Comparison of ENCODE assay signal across 11 cellular contexts in the genomic region with DNA sequence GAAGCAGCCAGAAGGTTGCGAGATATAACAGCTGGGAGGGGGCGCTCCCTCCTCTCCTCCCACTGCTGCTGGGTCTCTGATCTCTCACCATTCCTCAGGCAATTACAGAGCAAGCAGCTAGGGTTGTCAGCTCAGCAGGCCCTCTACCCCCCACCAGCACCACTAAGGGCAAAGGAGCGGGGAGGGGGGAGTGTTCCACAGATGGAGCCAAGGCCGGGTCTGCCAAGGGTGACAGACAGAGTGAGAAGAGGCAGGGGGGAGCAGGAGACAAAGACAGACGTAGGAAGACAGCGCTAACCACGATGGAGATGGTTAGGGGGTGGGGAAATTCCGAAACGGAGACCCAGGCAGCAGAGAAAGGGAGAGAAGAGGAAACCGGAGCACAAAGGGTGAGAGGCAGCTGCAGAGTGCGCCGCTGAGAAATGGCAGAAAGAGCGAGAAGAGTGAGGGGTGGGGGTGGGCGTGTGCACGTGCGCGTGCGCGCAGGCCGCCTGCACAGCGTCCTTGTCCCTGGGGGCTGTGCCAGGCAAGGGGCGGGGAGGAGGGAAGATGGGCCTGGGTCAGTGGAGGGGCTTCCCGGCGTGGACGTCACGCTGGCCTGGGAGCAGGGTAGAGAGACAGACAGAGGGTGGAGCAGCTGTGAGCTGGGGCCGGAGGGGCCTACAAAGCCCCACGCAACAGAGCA. TPM values are rescaled to one million over a fixed set of nuclear protein-coding genes. Genes with fewer than 3 reads are reported as not detected.
DNase-seq lines count a peak whose midpoint lies in the region; ATAC-seq and TF ChIP-seq lines count a peak whose summit lies in the region.
"Had no signal": no experiment of that assay in that cellular context is flagged by ENCODE, and none has a peak within 500 bp of the region (broad histone marks: within the 10 kb centered on the region; RNA-seq: fewer than 3 reads in every experiment).

No MANE protein-coding gene starts in this region.

- ATAC-seq in HG03439 (IDR thresholded peaks at IDR 0.05; ENCODE audit: unreplicated experiment) = no peak
- no peak for ATAC-seq in omental fat pad (ENCODE audit: low FRiP score)

- no peaks in the 10 kb centered on the region for H3K36me3 ChIP-seq in iPS-18a (ENCODE audit: control insufficient read depth, low read depth, low read length)

- peaks cover 3% of the 10 kb centered on the region for H3K9me3 ChIP-seq in iPS-18a (ENCODE audit: control insufficient read depth, low read depth, low read length)

- TF ChIP-seq CTCF in RWPE1 (conservative IDR thresholded peaks at IDR 0.05; ENCODE audit: low read depth) (no peak), omental fat pad (IDR thresholded peaks at IDR 0.05) (no peak)

- H3K27me3 ChIP-seq in iPS-18a (ENCODE audit: control insufficient read depth, insufficient read depth, low read length) = no peaks in the 10 kb centered on the region

- H3K27ac ChIP-seq in iPS-18a (ENCODE audit: low read length) (no peak overlapping the region), RWPE1 (no peak overlapping the region)

- H3K9ac ChIP-seq in iPS-18a (ENCODE audit: low read length) = no peak overlapping the region

- peak overlapping the region; percentile 43 for H3K4me3 ChIP-seq in iPS-18a (ENCODE audit: low read length)

- POLR2A ChIA-PET in RWPE1 (lab: Yijun Ruan, JAX; ENCODE audit: low non-redundant PET) = no interaction called here

- peaks cover 20% of the 10 kb centered on the region for H3K4me1 ChIP-seq in iPS-18a (ENCODE audit: control insufficient read depth, low read depth, low read length)

- CTCF ChIA-PET in RWPE1 (lab: Yijun Ruan, JAX) = no interaction called here

- DNase-seq in stimulated activated CD4-positive, alpha-beta T cell treated with anti-CD3 and anti-CD28 coated beads, Interleukin-4, amount 100 ng/mL, for 1 hour = peak; percentile 10
- DNase-seq in stimulated activated CD4-positive, alpha-beta T cell treated with anti-CD3 and anti-CD28 coated beads, Interleukin-12 subunit alpha, Interleukin-12 subunit beta, amount 100 ng/mL, for 4 hours = no peak
- DNase-seq in NCI-H82 (lab: John Stamatoyannopoulos, UW) (peak; percentile 91), occipital lobe (lab: John Stamatoyannopoulos, UW) (no peak), RWPE1 (ENCODE audit: low spot score) (no peak), omental fat pad (ENCODE audit: low spot score) (no peak)
- DNase-seq: aorta, NCI-H1930 had no signal

RNA-seq across cellular contexts. Expression of a gene that starts 6.9 kb away (rescaled TPM):
- total RNA-seq in occipital lobe = 98.1 TPM
- 1 to 10 TPM in 3 of 4 donors, under 1 TPM in 1; 0.37 to 2.8 (median 1.6) TPM for total RNA-seq in omental fat pad

RNA-seq across cellular contexts. Expression of a gene that starts 25.4 kb away (rescaled TPM):
- not detected for total RNA-seq in occipital lobe
- total RNA-seq in omental fat pad = 10 to 100 TPM in 1 of 4 donors, 1 to 10 TPM in 2, under 1 TPM in 1; 0.74 to 22.7 (median 3.6) TPM
- total RNA-seq: CD4-positive, alpha-beta memory T cell had no signal

RNA-seq across cellular contexts. Expression of a gene that starts 47.0 kb away (rescaled TPM):
- total RNA-seq in occipital lobe (6.6 TPM), omental fat pad (10 to 100 TPM; 16.6 to 72.2 (median 36.4) TPM)

RNA-seq across cellular contexts. Expression of a gene that starts 48.8 kb away (rescaled TPM):
- total RNA-seq in occipital lobe (148 TPM), omental fat pad (1 to 10 TPM; 1.9 to 2.6 (median 2.2) TPM)

RNA-seq across cellular contexts. Expression of a gene that starts 55.7 kb away (rescaled TPM):
- total RNA-seq in occipital lobe (17.6 TPM), omental fat pad (100 to 1,000 TPM in 1 of 4 donors, 10 to 100 TPM in 3; 85.7 to 101 (median 90.7) TPM)

Comparison
In these comparisons a context has a peak if more than half of its experiments do, and no peak if none do; other contexts are left out.
1. DNase-seq: peak in stimulated activated CD4-positive, alpha-beta T cell treated with anti-CD3 and anti-CD28 coated beads, Interleukin-4, amount 100 ng/mL, for 1 hour (single experiment) and NCI-H82 (single experiment); none in stimulated activated CD4-positive, alpha-beta T cell treated with anti-CD3 and anti-CD28 coated beads, Interleukin-12 subunit alpha, Interleukin-12 subunit beta, amount 100 ng/mL, for 4 hours (single experiment), occipital lobe (single experiment), RWPE1 (single experiment) and omental fat pad (single experiment).
2. RNA of a gene that starts 6.9 kb away (total RNA-seq): 98.1 TPM in occipital lobe (single experiment); 0.37 to 2.8 TPM in omental fat pad; every median in the first group is over 10 times any median in the second.